Comparison of ENCODE assay signal across 17 cellular contexts in genomic region chr10:85919358-85920022, GRCh38.
A peak's percentile ranks its signal among the peaks of the same experiment; 100 is the strongest.
DNase-seq lines count a peak whose midpoint lies in the region; ATAC-seq and TF ChIP-seq lines count a peak whose summit lies in the region.
"Had no signal": no experiment of that assay in that cellular context is flagged by ENCODE, and none has a peak within 500 bp of the region (broad histone marks: within the 10 kb centered on the region; RNA-seq: fewer than 3 reads in every experiment).

No MANE protein-coding gene starts in this region.

- H3K27ac ChIP-seq in prostate gland (no peak overlapping the region), upper lobe of left lung (no peak overlapping the region)
- H3K27ac ChIP-seq: cardiac muscle cell, spleen had no signal

- H3K36me3 ChIP-seq in prostate gland (no peaks in the 10 kb centered on the region), upper lobe of left lung (no peaks in the 10 kb centered on the region)
- H3K36me3 ChIP-seq: cardiac muscle cell, spleen had no signal

- ATAC-seq in upper lobe of left lung (ENCODE audit: low FRiP score in 2 of 2): no peak
- ATAC-seq: activated CD4-positive, alpha-beta T cell treated with anti-CD3 and anti-CD28 coated beads for 36 hours; activated naive CD4-positive, alpha-beta T cell treated with anti-CD3 and anti-CD28 coated beads, Interleukin-2, amount 50 U/mL, for 72 hours; left cardiac atrium had no signal

- H3K27ac Mint-ChIP-seq in brain (peak overlapping the region in 3 of 5 experiments; percentile 8 to 71 (median 62)), Calu3 (ENCODE audit: unreplicated experiment) (no peak overlapping the region)
- H3K27ac Mint-ChIP-seq: activated CD4-positive, alpha-beta T cell treated with anti-CD3 and anti-CD28 coated beads for 36 hours; activated naive CD4-positive, alpha-beta T cell treated with anti-CD3 and anti-CD28 coated beads, Interleukin-2, amount 50 U/mL, for 72 hours had no signal

- H3K4me3 ChIP-seq in prostate gland (no peak overlapping the region), upper lobe of left lung (no peak overlapping the region)
- H3K4me3 ChIP-seq: cardiac muscle cell, spleen had no signal

- H3K9me3 Mint-ChIP-seq in brain: peaks cover 0 to 4% (median 2%) of the 10 kb centered on the region in 5 experiments
- H3K9me3 Mint-ChIP-seq in Calu3 (ENCODE audit: low read depth, unreplicated experiment): no peaks in the 10 kb centered on the region
- H3K9me3 Mint-ChIP-seq: activated naive CD4-positive, alpha-beta T cell treated with anti-CD3 and anti-CD28 coated beads, Interleukin-2, amount 50 U/mL, for 72 hours had no signal

- TF ChIP-seq CTCF in brain (conservative IDR thresholded peaks at IDR 0.05) (no peak), prostate gland (IDR thresholded peaks at IDR 0.05) (no peak), Calu3 (IDR thresholded peaks at IDR 0.05; ENCODE audit: unreplicated experiment) (no peak), upper lobe of left lung (IDR thresholded peaks at IDR 0.05) (no peak)

- WGBS in prostate gland: 10% methylated on average over 5 of the region's 5 CpGs
- 25 to 40% methylated on average over 5 of the region's 5 CpGs for WGBS in upper lobe of left lung, 2 donors

- H3K36me3 Mint-ChIP-seq in brain (no peaks in the 10 kb centered on the region), Calu3 (ENCODE audit: insufficient read depth, unreplicated experiment) (no peaks in the 10 kb centered on the region)
- H3K36me3 Mint-ChIP-seq: activated naive CD4-positive, alpha-beta T cell treated with anti-CD3 and anti-CD28 coated beads, Interleukin-2, amount 50 U/mL, for 72 hours had no signal

- no TSS peak for BruUV-seq in Calu3 (replicated peaks; lab: Mats Ljungman, UMichigan)

- H3K27me3 Mint-ChIP-seq in brain (peaks cover 3% of the 10 kb centered on the region), Calu3 (ENCODE audit: unreplicated experiment) (no peaks in the 10 kb centered on the region)
- H3K27me3 Mint-ChIP-seq: activated CD4-positive, alpha-beta T cell treated with anti-CD3 and anti-CD28 coated beads for 36 hours had no signal

- H3K9me3 ChIP-seq in prostate gland (no peaks in the 10 kb centered on the region), upper lobe of left lung (no peaks in the 10 kb centered on the region)
- H3K9me3 ChIP-seq: spleen had no signal

- intact Hi-C loops in prostate gland (cut with DNase I) (no loop called here), Calu3 (cut with micrococcal nuclease; ENCODE audit: unreplicated experiment) (no loop called here)

- no peak for TF ChIP-seq EP300 in upper lobe of left lung (IDR thresholded peaks at IDR 0.05)

- peaks cover 39% of the 10 kb centered on the region for H3K4me1 Mint-ChIP-seq in brain
- no peaks in the 10 kb centered on the region for H3K4me1 Mint-ChIP-seq in Calu3 (ENCODE audit: low read depth, unreplicated experiment)
- H3K4me1 Mint-ChIP-seq: activated CD4-positive, alpha-beta T cell treated with anti-CD3 and anti-CD28 coated beads for 36 hours had no signal

- CTCF ChIA-PET in Calu3 (lab: Charles Lee): no interaction called here

- DNase-seq in NCI-H146 (lab: John Stamatoyannopoulos, UW): peak; percentile 13
- DNase-seq in NCI-H146 treated with DMSO at 0.1 percent for 48 hours (lab: John Stamatoyannopoulos, UW; ENCODE audit: unreplicated experiment): no peak
- peak; percentile 33 for DNase-seq in NCI-H1105 treated with DMSO at 0.1 percent for 48 hours (lab: John Stamatoyannopoulos, UW)
- peak; percentile 27 for DNase-seq in prostate gland (ENCODE audit: low spot score)
- no peak for DNase-seq in superior temporal gyrus (ENCODE audit: extremely low spot score)
- DNase-seq in Calu3: no peak
- no peak for DNase-seq in upper lobe of left lung
- DNase-seq: activated CD4-positive, alpha-beta T cell treated with anti-CD3 and anti-CD28 coated beads for 36 hours; effector CD4-positive, alpha-beta T cell; hypothalamus; left cardiac atrium; NCI-H226; spleen; stimulated activated naive CD4-positive, alpha-beta T cell treated with Interleukin-2 at 50 U/mL for 16 hours had no signal

- no peaks in the 10 kb centered on the region for H3K27me3 ChIP-seq in prostate gland (replicated peaks; ENCODE audit: insufficient read depth)
- no peaks in the 10 kb centered on the region for H3K27me3 ChIP-seq in upper lobe of left lung
- H3K27me3 ChIP-seq: cardiac muscle cell had no signal

- no peaks in the 10 kb centered on the region for H3K4me1 ChIP-seq in prostate gland (replicated peaks)
- H3K4me1 ChIP-seq in upper lobe of left lung: peaks cover 0 to 8% (median 3%) of the 10 kb centered on the region in 4 donors
- H3K4me1 ChIP-seq: spleen had no signal

- H3K4me3 Mint-ChIP-seq in brain (no peak overlapping the region), Calu3 (ENCODE audit: low read depth, unreplicated experiment) (no peak overlapping the region)
- H3K4me3 Mint-ChIP-seq: activated CD4-positive, alpha-beta T cell treated with anti-CD3 and anti-CD28 coated beads for 36 hours had no signal

- TF ChIP-seq POLR2A in prostate gland (IDR thresholded peaks at IDR 0.05): no peak
- no peak for TF ChIP-seq POLR2A in upper lobe of left lung (IDR thresholded peaks at IDR 0.05)

Comparison
In these comparisons a context has a peak if more than half of its experiments do, and no peak if none do; other contexts are left out.
1. DNase-seq: peak in NCI-H146 (single experiment), NCI-H1105 treated with DMSO at 0.1 percent for 48 hours (single experiment) and prostate gland (single experiment); none in NCI-H146 treated with DMSO at 0.1 percent for 48 hours (single experiment), superior temporal gyrus (single experiment), Calu3 (single experiment) and upper lobe of left lung (0 of 2).